In the genomic region with DNA sequence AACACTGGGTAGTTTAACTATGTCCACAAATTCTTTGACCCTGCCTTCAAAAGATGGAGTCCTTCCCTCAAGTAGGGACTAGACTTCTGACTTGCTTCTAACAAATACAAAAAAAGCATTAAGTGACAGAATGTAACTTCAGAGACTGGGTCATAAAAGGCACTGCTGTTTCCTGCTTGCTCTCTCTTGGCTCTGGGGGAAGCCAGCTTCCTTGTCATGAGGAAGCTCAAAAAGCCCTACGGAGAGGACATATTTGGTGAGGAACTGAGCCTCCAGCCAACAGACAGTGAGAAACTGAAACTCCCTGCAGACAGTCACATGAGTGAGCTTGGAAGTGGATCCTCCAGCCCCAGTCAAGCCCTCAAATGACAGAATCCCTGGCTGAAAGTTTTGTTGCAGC, we compare ENCODE assay signal across 23 cellular contexts.
"Had no signal": no experiment of that assay in that cellular context is flagged by ENCODE, and none has a peak within 500 bp of the region (broad histone marks: within the 10 kb centered on the region; RNA-seq: fewer than 3 reads in every experiment).

No MANE protein-coding gene starts in this region.

- H3K27ac Mint-ChIP-seq: activated CD4-positive, alpha-beta memory T cell treated with anti-CD3 and anti-CD28 coated beads, Interleukin-2, amount 10 ng/mL, durations not matched to agents 7 days and 5 days; activated naive CD4-positive, alpha-beta T cell treated with anti-CD3 and anti-CD28 coated beads, Interleukin-2, amount 10 ng/mL, durations not matched to agents 7 days and 5 days; activated naive CD8-positive, alpha-beta T cell treated with anti-CD3 and anti-CD28 coated beads for 36 hours; activated T-helper 2 cell treated with anti-CD3 and anti-CD28 coated beads, Interferon-gamma antibody, Interleukin-2, Interleukin-4, amounts not matched to agents 10 μg/mL and 5 μg/mL and 100 μg/mL, durations not matched to agents 14 hours and 24 hours and 36 hours; T-helper 1 cell treated with Interleukin-12 subunit alpha and Interleukin-12 subunit beta and Interleukin-4 antibody, amounts not matched to agents 30 μg/mL and 1 μg/mL, for 36 hours had no signal

- H3K4me1 Mint-ChIP-seq: activated CD4-positive, alpha-beta memory T cell treated with anti-CD3 and anti-CD28 coated beads, Interleukin-2, amount 10 ng/mL, durations not matched to agents 7 days and 5 days; activated naive CD4-positive, alpha-beta T cell treated with anti-CD3 and anti-CD28 coated beads, Interleukin-2, amount 10 ng/mL, durations not matched to agents 7 days and 5 days; activated naive CD8-positive, alpha-beta T cell treated with anti-CD3 and anti-CD28 coated beads for 36 hours had no signal

- DNase-seq: activated CD4-positive, alpha-beta memory T cell treated with anti-CD3 and anti-CD28 coated beads, Interleukin-2, amount 10 ng/mL, durations not matched to agents 7 days and 5 days; activated CD4-positive, alpha-beta T cell treated with anti-CD3 and anti-CD28 coated beads, Interleukin-2, amount 50 U/mL, for 1 hour; activated CD4-positive, CD25-positive, alpha-beta regulatory T cell; activated gamma-delta T cell treated with Interleukin-2 at 50 U/mL for 16 hours; activated naive CD4-positive, alpha-beta T cell treated with anti-CD3 and anti-CD28 coated beads, Interleukin-2, amount 10 ng/mL, durations not matched to agents 7 days and 5 days; activated naive CD8-positive, alpha-beta T cell treated with anti-CD3 and anti-CD28 coated beads for 36 hours; activated T-cell treated with anti-CD3 and anti-CD28 coated beads for 4 hours; activated T-cell treated with anti-CD3 and anti-CD28 coated beads, Interleukin-2, amount 50 U/mL, for 48 hours; brain microvascular endothelial cell; KG1; NCI-H1048; NCI-H1417; NCI-H2029; NCI-H2107; NCI-H2171 treated with DMSO at 0.1 percent for 48 hours; NCI-H226; NCI-H510A; NCI-H69; Peyer's patch; SHP77; T-helper 9 cell had no signal

- H3K9me3 Mint-ChIP-seq: activated CD4-positive, alpha-beta memory T cell treated with anti-CD3 and anti-CD28 coated beads, Interleukin-2, amount 10 ng/mL, durations not matched to agents 7 days and 5 days; activated naive CD4-positive, alpha-beta T cell treated with anti-CD3 and anti-CD28 coated beads, Interleukin-2, amount 10 ng/mL, durations not matched to agents 7 days and 5 days; activated naive CD8-positive, alpha-beta T cell treated with anti-CD3 and anti-CD28 coated beads for 36 hours; activated T-helper 2 cell treated with anti-CD3 and anti-CD28 coated beads, Interferon-gamma antibody, Interleukin-2, Interleukin-4, amounts not matched to agents 10 μg/mL and 5 μg/mL and 100 μg/mL, durations not matched to agents 14 hours and 24 hours and 36 hours; T-helper 1 cell treated with Interleukin-12 subunit alpha and Interleukin-12 subunit beta and Interleukin-4 antibody, amounts not matched to agents 30 μg/mL and 1 μg/mL, for 36 hours had no signal

- H3K36me3 Mint-ChIP-seq: activated naive CD4-positive, alpha-beta T cell treated with anti-CD3 and anti-CD28 coated beads, Interleukin-2, amount 10 ng/mL, durations not matched to agents 7 days and 5 days; activated naive CD8-positive, alpha-beta T cell treated with anti-CD3 and anti-CD28 coated beads for 36 hours had no signal

- H3K4me3 Mint-ChIP-seq: activated CD4-positive, alpha-beta memory T cell treated with anti-CD3 and anti-CD28 coated beads, Interleukin-2, amount 10 ng/mL, durations not matched to agents 7 days and 5 days; activated naive CD4-positive, alpha-beta T cell treated with anti-CD3 and anti-CD28 coated beads, Interleukin-2, amount 10 ng/mL, durations not matched to agents 7 days and 5 days; activated naive CD8-positive, alpha-beta T cell treated with anti-CD3 and anti-CD28 coated beads for 36 hours; T-helper 1 cell treated with Interleukin-12 subunit alpha and Interleukin-12 subunit beta and Interleukin-4 antibody, amounts not matched to agents 30 μg/mL and 1 μg/mL, for 36 hours had no signal
